In genomic region chr15:51647128-51647562, GRCh38 we compare ENCODE assay signal across 1 cellular context.
TF ChIP-seq lines count a peak whose summit lies in the region.

No MANE protein-coding gene starts in this region.

TF ChIP-seq in K562, 482 proteins besides CTCF, POLR2A, EP300 and RAD21 (continued from another document and continues in another):
- TF ChIP-seq ETS1 (conservative IDR thresholded peaks at IDR 0.05; ENCODE audit: control insufficient read depth, low read depth, low read length) (no peak), CC2D1A (IDR thresholded peaks at IDR 0.05) (peak; percentile 96), ZBTB8A (IDR thresholded peaks at IDR 0.05; ENCODE audit: partially characterized antibody) (no peak), HDAC1 (IDR thresholded peaks at IDR 0.05) (peak; percentile 88 to 98; a peak in 3 of 4 replicates), ZNF324 (CRISPR knock-in tag; IDR thresholded peaks at IDR 0.05) (0 out of 2 replicates have a peak, but pooled peaks have one; percentile 42), ZNF436 (CRISPR knock-in tag; IDR thresholded peaks at IDR 0.05) (no peak), YY1 (IDR thresholded peaks at IDR 0.05; ENCODE audit: borderline replicate concordance in 1 of 3, control insufficient read depth in 1 of 3, extremely low read depth in 1 of 3, insufficient read depth in 3 of 3, insufficient read length in 1 of 3, insufficient replicate concordance in 2 of 3, low read depth in 1 of 3, low read length in 2 of 3) (peak in 1 of 3 experiments; percentile 30), FOXA3 (CRISPR knock-in tag; conservative IDR thresholded peaks at IDR 0.05 in 1 of 2, IDR thresholded peaks at IDR 0.05 in 1 of 2) (peak in 1 of 2 experiments; percentile 75; a peak in 2 of 4 replicates), GATAD2B (IDR thresholded peaks at IDR 0.05; ENCODE audit: borderline replicate concordance) (peak; percentile 90), KLF13 (tag; IDR thresholded peaks at IDR 0.05; ENCODE audit: borderline replicate concordance, low read depth) (no peak), FOXK2 (conservative IDR thresholded peaks at IDR 0.05 in 1 of 2, IDR thresholded peaks at IDR 0.05 in 1 of 2; ENCODE audit: low read depth in 2 of 2) (peak; percentile 74 to 83; a peak in 3 of 4 replicates), HINFP (tag; conservative IDR thresholded peaks at IDR 0.05; ENCODE audit: low read depth) (0 out of 2 replicates have a peak, but pooled peaks have one; percentile 41), ZNF444 (CRISPR knock-in tag; IDR thresholded peaks at IDR 0.05) (0 out of 2 replicates have a peak, but pooled peaks have one; percentile 54), MAZ (CRISPR knock-in tag; conservative IDR thresholded peaks at IDR 0.05 in 1 of 2, IDR thresholded peaks at IDR 0.05 in 1 of 2) (peak; percentile 29 to 71; a peak in 2 of 4 replicates), ZNF217 (CRISPR knock-in tag; IDR thresholded peaks at IDR 0.05) (no peak), CBFA2T3 (IDR thresholded peaks at IDR 0.05) (peak; percentile 99), HCFC1 (IDR thresholded peaks at IDR 0.05; ENCODE audit: low read depth, low read length) (peak; percentile 22; the same call in 1 of the 2 replicates), ZNF140 (CRISPR knock-in tag; IDR thresholded peaks at IDR 0.05) (no peak), SMAD4 (CRISPR knock-in tag; conservative IDR thresholded peaks at IDR 0.05) (peak; percentile 90), MCM3 (IDR thresholded peaks at IDR 0.05) (no peak), CCNT2 (IDR thresholded peaks at IDR 0.05; ENCODE audit: borderline replicate concordance, extremely low read depth, insufficient read length, low read depth, low read length) (peak; percentile 95), ZNF449 (CRISPR knock-in tag; IDR thresholded peaks at IDR 0.05) (peak; percentile 67), ZNF318 (IDR thresholded peaks at IDR 0.05; ENCODE audit: borderline replicate concordance in 1 of 2, low read depth in 1 of 2) (peak in 1 of 2 experiments; percentile 80; a peak in 2 of 4 replicates), ZNF354B (CRISPR knock-in tag; IDR thresholded peaks at IDR 0.05) (peak; percentile 68; the same call in 1 of the 2 replicates), KLF1 (tag; IDR thresholded peaks at IDR 0.05) (peak; percentile 93), ZNF583 (CRISPR knock-in tag; IDR thresholded peaks at IDR 0.05) (0 out of 2 replicates have a peak, but pooled peaks have one; percentile 36), NR2C2 (CRISPR knock-in tag; IDR thresholded peaks at IDR 0.05) (no peak), NR2C2 (tag; IDR thresholded peaks at IDR 0.05) (peak; percentile 94), KLF6 (CRISPR knock-in tag; IDR thresholded peaks at IDR 0.05; ENCODE audit: borderline replicate concordance) (peak; percentile 63; the same call in 1 of the 2 replicates), SMARCC2 (IDR thresholded peaks at IDR 0.05; ENCODE audit: low read depth) (peak; percentile 93), TEAD1 (CRISPR knock-in tag; IDR thresholded peaks at IDR 0.05) (peak in 1 of 2 experiments; percentile 84; a peak in 2 of 4 replicates), ZNF584 (CRISPR knock-in tag; IDR thresholded peaks at IDR 0.05; ENCODE audit: low read depth) (peak; percentile 69; the same call in 1 of the 2 replicates), HIVEP1 (CRISPR knock-in tag; IDR thresholded peaks at IDR 0.05) (0 out of 2 replicates have a peak, but pooled peaks have one; percentile 29), SRF (CRISPR knock-in tag; IDR thresholded peaks at IDR 0.05) (peak in 1 of 2 experiments; percentile 14; a peak in 1 of 4 replicates)
- TF ChIP-seq, protein P1, sequence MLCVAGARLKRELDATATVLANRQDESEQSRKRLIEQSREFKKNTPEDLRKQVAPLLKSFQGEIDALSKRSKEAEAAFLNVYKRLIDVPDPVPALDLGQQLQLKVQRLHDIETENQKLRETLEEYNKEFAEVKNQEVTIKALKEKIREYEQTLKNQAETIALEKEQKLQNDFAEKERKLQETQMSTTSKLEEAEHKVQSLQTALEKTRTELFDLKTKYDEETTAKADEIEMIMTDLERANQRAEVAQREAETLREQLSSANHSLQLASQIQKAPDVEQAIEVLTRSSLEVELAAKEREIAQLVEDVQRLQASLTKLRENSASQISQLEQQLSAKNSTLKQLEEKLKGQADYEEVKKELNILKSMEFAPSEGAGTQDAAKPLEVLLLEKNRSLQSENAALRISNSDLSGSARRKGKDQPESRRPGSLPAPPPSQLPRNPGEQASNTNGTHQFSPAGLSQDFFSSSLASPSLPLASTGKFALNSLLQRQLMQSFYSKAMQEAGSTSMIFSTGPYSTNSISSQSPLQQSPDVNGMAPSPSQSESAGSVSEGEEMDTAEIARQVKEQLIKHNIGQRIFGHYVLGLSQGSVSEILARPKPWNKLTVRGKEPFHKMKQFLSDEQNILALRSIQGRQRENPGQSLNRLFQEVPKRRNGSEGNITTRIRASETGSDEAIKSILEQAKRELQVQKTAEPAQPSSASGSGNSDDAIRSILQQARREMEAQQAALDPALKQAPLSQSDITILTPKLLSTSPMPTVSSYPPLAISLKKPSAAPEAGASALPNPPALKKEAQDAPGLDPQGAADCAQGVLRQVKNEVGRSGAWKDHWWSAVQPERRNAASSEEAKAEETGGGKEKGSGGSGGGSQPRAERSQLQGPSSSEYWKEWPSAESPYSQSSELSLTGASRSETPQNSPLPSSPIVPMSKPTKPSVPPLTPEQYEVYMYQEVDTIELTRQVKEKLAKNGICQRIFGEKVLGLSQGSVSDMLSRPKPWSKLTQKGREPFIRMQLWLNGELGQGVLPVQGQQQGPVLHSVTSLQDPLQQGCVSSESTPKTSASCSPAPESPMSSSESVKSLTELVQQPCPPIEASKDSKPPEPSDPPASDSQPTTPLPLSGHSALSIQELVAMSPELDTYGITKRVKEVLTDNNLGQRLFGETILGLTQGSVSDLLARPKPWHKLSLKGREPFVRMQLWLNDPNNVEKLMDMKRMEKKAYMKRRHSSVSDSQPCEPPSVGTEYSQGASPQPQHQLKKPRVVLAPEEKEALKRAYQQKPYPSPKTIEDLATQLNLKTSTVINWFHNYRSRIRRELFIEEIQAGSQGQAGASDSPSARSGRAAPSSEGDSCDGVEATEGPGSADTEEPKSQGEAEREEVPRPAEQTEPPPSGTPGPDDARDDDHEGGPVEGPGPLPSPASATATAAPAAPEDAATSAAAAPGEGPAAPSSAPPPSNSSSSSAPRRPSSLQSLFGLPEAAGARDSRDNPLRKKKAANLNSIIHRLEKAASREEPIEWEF (CRISPR knock-in tag; IDR thresholded peaks at IDR 0.05): 0 out of 2 replicates have a peak, but pooled peaks have one; percentile 40
- TF ChIP-seq, protein P2, sequence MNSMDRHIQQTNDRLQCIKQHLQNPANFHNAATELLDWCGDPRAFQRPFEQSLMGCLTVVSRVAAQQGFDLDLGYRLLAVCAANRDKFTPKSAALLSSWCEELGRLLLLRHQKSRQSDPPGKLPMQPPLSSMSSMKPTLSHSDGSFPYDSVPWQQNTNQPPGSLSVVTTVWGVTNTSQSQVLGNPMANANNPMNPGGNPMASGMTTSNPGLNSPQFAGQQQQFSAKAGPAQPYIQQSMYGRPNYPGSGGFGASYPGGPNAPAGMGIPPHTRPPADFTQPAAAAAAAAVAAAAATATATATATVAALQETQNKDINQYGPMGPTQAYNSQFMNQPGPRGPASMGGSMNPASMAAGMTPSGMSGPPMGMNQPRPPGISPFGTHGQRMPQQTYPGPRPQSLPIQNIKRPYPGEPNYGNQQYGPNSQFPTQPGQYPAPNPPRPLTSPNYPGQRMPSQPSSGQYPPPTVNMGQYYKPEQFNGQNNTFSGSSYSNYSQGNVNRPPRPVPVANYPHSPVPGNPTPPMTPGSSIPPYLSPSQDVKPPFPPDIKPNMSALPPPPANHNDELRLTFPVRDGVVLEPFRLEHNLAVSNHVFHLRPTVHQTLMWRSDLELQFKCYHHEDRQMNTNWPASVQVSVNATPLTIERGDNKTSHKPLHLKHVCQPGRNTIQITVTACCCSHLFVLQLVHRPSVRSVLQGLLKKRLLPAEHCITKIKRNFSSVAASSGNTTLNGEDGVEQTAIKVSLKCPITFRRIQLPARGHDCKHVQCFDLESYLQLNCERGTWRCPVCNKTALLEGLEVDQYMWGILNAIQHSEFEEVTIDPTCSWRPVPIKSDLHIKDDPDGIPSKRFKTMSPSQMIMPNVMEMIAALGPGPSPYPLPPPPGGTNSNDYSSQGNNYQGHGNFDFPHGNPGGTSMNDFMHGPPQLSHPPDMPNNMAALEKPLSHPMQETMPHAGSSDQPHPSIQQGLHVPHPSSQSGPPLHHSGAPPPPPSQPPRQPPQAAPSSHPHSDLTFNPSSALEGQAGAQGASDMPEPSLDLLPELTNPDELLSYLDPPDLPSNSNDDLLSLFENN (IDR thresholded peaks at IDR 0.05; ENCODE audit: low read depth in 2 of 2, low read length in 2 of 2): peak in 1 of 2 experiments; percentile 88; a peak in 2 of 4 replicates
- TF ChIP-seq, protein P3, sequence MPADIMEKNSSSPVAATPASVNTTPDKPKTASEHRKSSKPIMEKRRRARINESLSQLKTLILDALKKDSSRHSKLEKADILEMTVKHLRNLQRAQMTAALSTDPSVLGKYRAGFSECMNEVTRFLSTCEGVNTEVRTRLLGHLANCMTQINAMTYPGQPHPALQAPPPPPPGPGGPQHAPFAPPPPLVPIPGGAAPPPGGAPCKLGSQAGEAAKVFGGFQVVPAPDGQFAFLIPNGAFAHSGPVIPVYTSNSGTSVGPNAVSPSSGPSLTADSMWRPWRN (IDR thresholded peaks at IDR 0.05; ENCODE audit: low read depth): peak; percentile 98
